16 cellular contexts compared by ENCODE assay signal in genomic region chr10:109886037-109886787, GRCh38. TPM values are rescaled to one million over a fixed set of nuclear protein-coding genes. Genes with fewer than 3 reads are reported as not detected.
DNase-seq lines count a peak whose midpoint lies in the region; ATAC-seq lines count a peak whose summit lies in the region.
"Had no signal": no experiment of that assay in that cellular context is flagged by ENCODE, and none has a peak within 500 bp of the region (broad histone marks: within the 10 kb centered on the region; RNA-seq: fewer than 3 reads in every experiment).

No MANE protein-coding gene starts in this region.

- no peaks in the 10 kb centered on the region for H3K9me3 Mint-ChIP-seq in activated CD4-positive, alpha-beta T cell treated with anti-CD3 and anti-CD28 coated beads, Interleukin-2, amount 10 ng/mL, durations not matched to agents 7 days and 5 days
- H3K9me3 Mint-ChIP-seq in effector memory CD8-positive, alpha-beta T cell = no peaks in the 10 kb centered on the region
- no peaks in the 10 kb centered on the region for H3K9me3 Mint-ChIP-seq in stimulated activated naive CD8-positive, alpha-beta T cell treated with anti-CD3 and anti-CD28 coated beads, Interleukin-15, amount 100 ng/mL, for 72 hours
- H3K9me3 Mint-ChIP-seq: activated naive CD4-positive, alpha-beta T cell treated with anti-CD3 and anti-CD28 coated beads for 36 hours; T-helper 2 cell treated with Interferon-gamma antibody and Interleukin-4, amounts not matched to agents 5 μg/mL and 100 μg/mL, for 36 hours had no signal

- no peak for ATAC-seq in effector memory CD8-positive, alpha-beta T cell (replicated peaks)
- ATAC-seq in stimulated activated naive CD8-positive, alpha-beta T cell treated with anti-CD3 and anti-CD28 coated beads, Interleukin-15, amount 100 ng/mL, for 72 hours = peak; percentile 5
- ATAC-seq: HCT116 had no signal

- POLR2A ChIA-PET in activated CD4-positive, alpha-beta T cell treated with anti-CD3 and anti-CD28 coated beads, Interleukin-2, amount 10 ng/mL, durations not matched to agents 7 days and 5 days (lab: Charles Lee) = no interaction called here

- no peak overlapping the region for H3K4me3 Mint-ChIP-seq in activated CD4-positive, alpha-beta T cell treated with anti-CD3 and anti-CD28 coated beads, Interleukin-2, amount 10 ng/mL, durations not matched to agents 7 days and 5 days
- H3K4me3 Mint-ChIP-seq in effector memory CD8-positive, alpha-beta T cell = no peak overlapping the region
- H3K4me3 Mint-ChIP-seq in stimulated activated naive CD8-positive, alpha-beta T cell treated with anti-CD3 and anti-CD28 coated beads, Interleukin-15, amount 100 ng/mL, for 72 hours = no peak overlapping the region
- H3K4me3 Mint-ChIP-seq: activated naive CD4-positive, alpha-beta T cell treated with anti-CD3 and anti-CD28 coated beads for 36 hours; T-helper 2 cell treated with Interferon-gamma antibody and Interleukin-4, amounts not matched to agents 5 μg/mL and 100 μg/mL, for 36 hours had no signal

- H3K4me1 Mint-ChIP-seq in activated CD4-positive, alpha-beta T cell treated with anti-CD3 and anti-CD28 coated beads, Interleukin-2, amount 10 ng/mL, durations not matched to agents 7 days and 5 days = peaks cover 37% of the 10 kb centered on the region
- peaks cover 19 to 30% of the 10 kb centered on the region in 2 donors for H3K4me1 Mint-ChIP-seq in effector memory CD8-positive, alpha-beta T cell (ENCODE audit: low read depth in 2 of 2)
- H3K4me1 Mint-ChIP-seq in stimulated activated naive CD8-positive, alpha-beta T cell treated with anti-CD3 and anti-CD28 coated beads, Interleukin-15, amount 100 ng/mL, for 72 hours = peaks cover 34% of the 10 kb centered on the region

- H3K36me3 Mint-ChIP-seq in activated CD4-positive, alpha-beta T cell treated with anti-CD3 and anti-CD28 coated beads, Interleukin-2, amount 10 ng/mL, durations not matched to agents 7 days and 5 days (ENCODE audit: low read depth) = peaks cover 48% of the 10 kb centered on the region
- peaks cover 50% of the 10 kb centered on the region for H3K36me3 Mint-ChIP-seq in effector memory CD8-positive, alpha-beta T cell (ENCODE audit: insufficient read depth)

- CTCF ChIA-PET in activated CD4-positive, alpha-beta T cell treated with anti-CD3 and anti-CD28 coated beads, Interleukin-2, amount 10 ng/mL, durations not matched to agents 7 days and 5 days (lab: Charles Lee) = interaction anchor here (0.5 kb wide), 1 partner anchor 188 kb away, joined by 3 read pairs; no protein-coding TSS in a partner anchor

- no peaks in the 10 kb centered on the region for H3K27me3 Mint-ChIP-seq in activated CD4-positive, alpha-beta T cell treated with anti-CD3 and anti-CD28 coated beads, Interleukin-2, amount 10 ng/mL, durations not matched to agents 7 days and 5 days
- H3K27me3 Mint-ChIP-seq in effector memory CD8-positive, alpha-beta T cell = no peaks in the 10 kb centered on the region
- no peaks in the 10 kb centered on the region for H3K27me3 Mint-ChIP-seq in stimulated activated naive CD8-positive, alpha-beta T cell treated with anti-CD3 and anti-CD28 coated beads, Interleukin-15, amount 100 ng/mL, for 72 hours

- DNase-seq in activated CD4-positive, alpha-beta T cell treated with anti-CD3 and anti-CD28 coated beads, Interleukin-2, amount 10 ng/mL, durations not matched to agents 7 days and 5 days = no peak
- no peak for DNase-seq in activated CD4-positive, alpha-beta T cell treated with anti-CD3 and anti-CD28 coated beads for 4 hours
- peak; percentile 87 for DNase-seq in RPMI7951 (ENCODE audit: low read depth)
- no peak for DNase-seq in effector memory CD8-positive, alpha-beta T cell
- DNase-seq in stimulated activated naive CD8-positive, alpha-beta T cell treated with anti-CD3 and anti-CD28 coated beads, Interleukin-15, amount 100 ng/mL, for 72 hours = no peak
- no peak for DNase-seq in DMS 273 (lab: John Stamatoyannopoulos, UW; ENCODE audit: unreplicated experiment)
- DNase-seq in LoVo (ENCODE audit: low spot score) = no peak
- DNase-seq in NCI-H774 (lab: John Stamatoyannopoulos, UW) = no peak
- DNase-seq: activated CD4-positive, alpha-beta T cell treated with anti-CD3 and anti-CD28 coated beads, Interleukin-2, amount 50 U/mL, for 48 hours; activated naive CD4-positive, alpha-beta T cell treated with anti-CD3 and anti-CD28 coated beads for 36 hours; hypothalamus; NCI-H1092; NCI-H446; RPMI8226 had no signal

- H3K27ac Mint-ChIP-seq in activated CD4-positive, alpha-beta T cell treated with anti-CD3 and anti-CD28 coated beads, Interleukin-2, amount 10 ng/mL, durations not matched to agents 7 days and 5 days = peak overlapping the region; percentile 22
- peak overlapping the region; percentile 13 to 50 for H3K27ac Mint-ChIP-seq in effector memory CD8-positive, alpha-beta T cell
- H3K27ac Mint-ChIP-seq in stimulated activated naive CD8-positive, alpha-beta T cell treated with anti-CD3 and anti-CD28 coated beads, Interleukin-15, amount 100 ng/mL, for 72 hours = peak overlapping the region in 1 of 2 donors; percentile 29

RNA-seq across cellular contexts. Expression of gene XPNPEP1, which starts 37.1 kb away (rescaled TPM):
- total RNA-seq in activated CD4-positive, alpha-beta T cell treated with anti-CD3 and anti-CD28 coated beads, Interleukin-2, amount 10 ng/mL, durations not matched to agents 7 days and 5 days = 10 to 100 TPM; 83.2 to 87.3 TPM
- total RNA-seq in RPMI7951 (2014; rRNA removed; shearing (Covaris generic)) = 70.7 and 89.2 TPM in 2 replicates
